14 cellular contexts compared by ENCODE assay signal in genomic region chr1:9720785-9721605, GRCh38.
A peak's percentile ranks its signal among the peaks of the same experiment; 100 is the strongest.
DNase-seq lines count a peak whose midpoint lies in the region; ATAC-seq and TF ChIP-seq lines count a peak whose summit lies in the region.
"Had no signal": no experiment of that assay in that cellular context is flagged by ENCODE, and none has a peak within 500 bp of the region (broad histone marks: within the 10 kb centered on the region; RNA-seq: fewer than 3 reads in every experiment).

No MANE protein-coding gene starts in this region.

- no peak overlapping the region for H3K27ac ChIP-seq in vagina
- H3K27ac ChIP-seq: cardiac muscle cell, hepatocyte, SJCRH30, stomach had no signal

- peaks cover 9% of the 10 kb centered on the region for H3K36me3 Mint-ChIP-seq in T-helper 17 cell (ENCODE audit: low read depth)

- peaks cover 0 to 14% of the 10 kb centered on the region in 2 donors for H3K9me3 Mint-ChIP-seq in stimulated activated naive CD8-positive, alpha-beta T cell treated with anti-CD3 and anti-CD28 coated beads, Interleukin-15, amount 100 ng/mL, for 72 hours

- H3K27ac Mint-ChIP-seq in stimulated activated naive CD8-positive, alpha-beta T cell treated with anti-CD3 and anti-CD28 coated beads, Interleukin-15, amount 100 ng/mL, for 72 hours, result peak overlapping the region in 1 of 2 donors; percentile 94
- H3K27ac Mint-ChIP-seq in T-helper 17 cell, result peak overlapping the region; percentile 97

- H3K27me3 Mint-ChIP-seq in stimulated activated naive CD8-positive, alpha-beta T cell treated with anti-CD3 and anti-CD28 coated beads, Interleukin-15, amount 100 ng/mL, for 72 hours, result no peaks in the 10 kb centered on the region
- H3K27me3 Mint-ChIP-seq in T-helper 17 cell, result no peaks in the 10 kb centered on the region

- in situ Hi-C loops in KBM-7 (cut with MboI; ENCODE audit: low pct_unique_long_range_greater_than_20kb, low sequenced_read_pairs), result no loop called here

- TF ChIP-seq CTCF in vagina (IDR thresholded peaks at IDR 0.05), result no peak

- H3K36me3 ChIP-seq in vagina, result peaks cover 0 to 27% of the 10 kb centered on the region in 2 donors
- H3K36me3 ChIP-seq: cardiac muscle cell, SJCRH30 had no signal

- H3K9me3 ChIP-seq in T-helper 17 cell (ENCODE audit: control insufficient read depth, low read length, poor library complexity, severe bottlenecking) (no peaks in the 10 kb centered on the region), vagina (peaks cover 6% of the 10 kb centered on the region)
- H3K9me3 ChIP-seq: SJCRH30 had no signal

- no peak for ATAC-seq in stimulated activated naive CD8-positive, alpha-beta T cell treated with anti-CD3 and anti-CD28 coated beads, Interleukin-15, amount 100 ng/mL, for 72 hours
- no peak for ATAC-seq in stimulated activated naive CD8-positive, alpha-beta T cell treated with anti-CD3 and anti-CD28 coated beads, Interleukin-15, Interleukin-2, amounts not matched to agents 100 U/mL and 50 U/mL, for 24 hours
- ATAC-seq in T-helper 17 cell, result no peak
- ATAC-seq in esophagus mucosa, result peak; percentile 1
- ATAC-seq: left cardiac atrium had no signal

- H3K4me1 Mint-ChIP-seq in stimulated activated naive CD8-positive, alpha-beta T cell treated with anti-CD3 and anti-CD28 coated beads, Interleukin-15, amount 100 ng/mL, for 72 hours, result peaks cover 87% of the 10 kb centered on the region
- peaks cover 34% of the 10 kb centered on the region for H3K4me1 Mint-ChIP-seq in T-helper 17 cell

- no peaks in the 10 kb centered on the region for H3K27me3 ChIP-seq in vagina
- H3K27me3 ChIP-seq: cardiac muscle cell, hepatocyte, SJCRH30, stomach had no signal

- no peaks in the 10 kb centered on the region for H3K4me1 ChIP-seq in vagina

- no peak overlapping the region for H3K4me3 ChIP-seq in vagina
- H3K4me3 ChIP-seq: cardiac muscle cell, hepatocyte, SJCRH30, stomach had no signal

- no peak for DNase-seq in stimulated activated naive CD8-positive, alpha-beta T cell treated with anti-CD3 and anti-CD28 coated beads, Interleukin-15, amount 100 ng/mL, for 72 hours
- no peak for DNase-seq in stimulated activated naive CD8-positive, alpha-beta T cell treated with anti-CD3 and anti-CD28 coated beads, Interleukin-15, Interleukin-2, amounts not matched to agents 100 U/mL and 50 U/mL, for 24 hours
- DNase-seq in T-helper 17 cell (no peak), KBM-7 (no peak), NAMALWA (ENCODE audit: low spot score) (no peak), vagina (ENCODE audit: extremely low spot score in 2 of 2) (no peak), mucosa of gallbladder (ENCODE audit: low spot score) (no peak)
- DNase-seq: left cardiac atrium, NCI-H345, stomach had no signal

- TF ChIP-seq POLR2A in vagina (IDR thresholded peaks at IDR 0.05), result no peak

- H3K4me3 Mint-ChIP-seq in stimulated activated naive CD8-positive, alpha-beta T cell treated with anti-CD3 and anti-CD28 coated beads, Interleukin-15, amount 100 ng/mL, for 72 hours, result peak overlapping the region; percentile 66 to 79
- peak overlapping the region; percentile 77 for H3K4me3 Mint-ChIP-seq in T-helper 17 cell

- intact Hi-C loops in vagina (cut with DNase I), result loop anchor here (10.0 kb wide), 1 partner anchor 144 kb away; no protein-coding TSS in a partner anchor
